ENCODE assay signal across 9 cellular contexts in the genomic region with DNA sequence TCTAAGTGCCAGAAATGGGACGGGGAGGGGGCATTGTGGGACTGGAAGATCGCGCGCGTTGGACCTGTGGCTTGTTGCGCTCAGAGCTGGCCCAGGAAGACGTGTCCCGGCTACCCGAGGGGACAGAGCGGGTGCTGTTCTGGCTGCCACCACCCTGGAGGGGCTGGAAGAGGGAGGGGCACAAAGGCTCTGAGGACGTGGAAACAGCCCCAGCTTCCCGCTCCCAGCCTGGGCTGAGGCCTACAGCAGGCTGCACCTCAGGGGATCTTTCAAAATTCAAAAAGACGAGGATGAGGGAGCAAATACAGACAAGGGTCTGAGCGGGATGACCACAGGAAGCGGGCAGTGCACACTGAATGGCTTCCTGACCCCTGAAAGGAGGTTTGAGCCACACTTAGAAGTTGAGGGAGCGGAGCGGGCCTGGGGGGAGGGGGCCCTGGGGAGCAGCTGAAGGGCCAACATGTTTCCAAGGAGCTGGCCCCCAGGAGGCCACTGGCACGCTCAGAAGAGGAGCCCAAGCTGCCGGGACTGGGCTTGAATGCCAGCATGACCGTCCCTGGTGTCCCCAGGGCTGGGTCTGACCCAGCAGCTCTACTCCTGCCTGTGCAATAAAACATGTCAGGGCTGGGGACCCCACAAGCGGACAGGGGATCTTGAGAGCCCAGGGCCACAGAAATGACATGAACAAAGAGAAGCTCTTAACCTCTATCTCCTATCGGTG. TPM values are rescaled to one million over a fixed set of nuclear protein-coding genes. Genes with fewer than 3 reads are reported as not detected.
A peak's percentile ranks its signal among the peaks of the same experiment; 100 is the strongest.
DNase-seq lines count a peak whose midpoint lies in the region; ATAC-seq and TF ChIP-seq lines count a peak whose summit lies in the region.
"Had no signal": no experiment of that assay in that cellular context is flagged by ENCODE, and none has a peak within 500 bp of the region (broad histone marks: within the 10 kb centered on the region; RNA-seq: fewer than 3 reads in every experiment).

No MANE protein-coding gene starts in this region.

- in situ Hi-C loops in mammary epithelial cell (cut with MboI; ENCODE audit: low sequenced_read_pairs in 2 of 2): no loop called here

- peak overlapping the region; percentile 16 for H3K27ac Mint-ChIP-seq in mesothelial cell of epicardium

- H3K27me3 ChIP-seq in left ventricle myocardium inferior (ENCODE audit: low read depth) (peaks cover 52% of the 10 kb centered on the region), mammary epithelial cell (ENCODE audit: insufficient read depth, low read length) (peaks cover 10% of the 10 kb centered on the region), upper lobe of left lung (peaks cover 0 to 13% (median 9%) of the 10 kb centered on the region in 4 donors)

- no peak for TF ChIP-seq EP300 in upper lobe of left lung (IDR thresholded peaks at IDR 0.05)

- H3K4me2 ChIP-seq in mammary epithelial cell (ENCODE audit: insufficient read depth, low read depth, low read length): peak overlapping the region; percentile 73

- BruUV-seq in mammary epithelial cell (replicated peaks; lab: Mats Ljungman, UMichigan): no TSS peak

- no peaks in the 10 kb centered on the region for H3K36me3 Mint-ChIP-seq in mesothelial cell of epicardium

- TF ChIP-seq POLR2A in upper lobe of left lung (IDR thresholded peaks at IDR 0.05): no peak

- H3K9ac ChIP-seq in mammary epithelial cell (ENCODE audit: insufficient read depth, low read length): no peak overlapping the region

- CTCF ChIA-PET in mammary epithelial cell (lab: Charles Lee; ENCODE audit: low non-redundant PET): no interaction called here

- dilution Hi-C loops in mammary epithelial cell (cut with HindIII; ENCODE audit: low sequenced_read_pairs): no loop called here

- peaks cover 46% of the 10 kb centered on the region for H3K27me3 Mint-ChIP-seq in mesothelial cell of epicardium (ENCODE audit: low read depth)

- H3K4me3 Mint-ChIP-seq in mesothelial cell of epicardium: peak overlapping the region; percentile 59

- no peaks in the 10 kb centered on the region for H3K79me2 ChIP-seq in mammary epithelial cell (ENCODE audit: insufficient read depth, low read length)

- H3K27ac ChIP-seq in left ventricle myocardium inferior (replicated peaks) (no peak overlapping the region), mammary epithelial cell (ENCODE audit: insufficient read depth, low read depth, low read length) (no peak overlapping the region), upper lobe of left lung (no peak overlapping the region)

- WGBS in mammary epithelial cell (ENCODE audit: low coverage, missing lambda C conversion rate): 80% methylated on average over 19 of the region's 22 CpGs
- 76% methylated on average over 18 to 22 of the region's 22 CpGs for WGBS in upper lobe of left lung, 2 donors

- peak overlapping the region; percentile 71 for H2AFZ ChIP-seq in mammary epithelial cell (ENCODE audit: low read depth, low read length)

- H3K4me1 ChIP-seq in left ventricle myocardium inferior (peaks cover 17% of the 10 kb centered on the region), mammary epithelial cell (ENCODE audit: insufficient read depth, low read length) (peaks cover 7% of the 10 kb centered on the region), upper lobe of left lung (peaks cover 4 to 20% (median 15%) of the 10 kb centered on the region in 4 donors)

- peak overlapping the region; percentile 72 for H3K4me3 ChIP-seq in left ventricle myocardium inferior
- no peak overlapping the region for H3K4me3 ChIP-seq in mammary epithelial cell (replicated peaks in 1 of 3; ENCODE audit: insufficient read depth in 1 of 3, low read depth in 2 of 3, low read length in 3 of 3)
- H3K4me3 ChIP-seq in upper lobe of left lung: peak overlapping the region in 3 of 4 donors; percentile 45 to 60 (median 59)

- no peak for DNase-seq in left ventricle myocardium inferior
- no peak for DNase-seq in cardiac septum (ENCODE audit: low spot score)
- DNase-seq in mammary epithelial cell: no peak
- no peak for DNase-seq in mesothelial cell of epicardium (ENCODE audit: low spot score in 2 of 2, unreplicated experiment in 2 of 2)
- DNase-seq in upper lobe of left lung: peak in 1 of 2 donors; percentile 63
- no peak for DNase-seq in NCI-H510A treated with DMSO at 0.1 percent for 48 hours (lab: John Stamatoyannopoulos, UW)
- no peak for DNase-seq in anterior cingulate cortex (lab: John Stamatoyannopoulos, UW)

- TF ChIP-seq CTCF in left ventricle myocardium inferior (IDR thresholded peaks at IDR 0.05; ENCODE audit: borderline replicate concordance) (no peak), mammary epithelial cell (conservative IDR thresholded peaks at IDR 0.05 in 1 of 2, IDR thresholded peaks at IDR 0.05 in 1 of 2; ENCODE audit: extremely low read depth in 1 of 2, insufficient read depth in 1 of 2, low read depth in 1 of 2, low read length in 2 of 2) (no peak), mesothelial cell of epicardium (IDR thresholded peaks at IDR 0.05; ENCODE audit: unreplicated experiment) (no peak), upper lobe of left lung (IDR thresholded peaks at IDR 0.05) (no peak)

- H3K9me3 Mint-ChIP-seq in mesothelial cell of epicardium: no peaks in the 10 kb centered on the region

- no peaks in the 10 kb centered on the region for H4K20me1 ChIP-seq in mammary epithelial cell (ENCODE audit: insufficient read depth, low read length)

- intact Hi-C loops in left ventricle myocardium inferior (cut with micrococcal nuclease): no loop called here
- intact Hi-C loops in cardiac septum (cut with DNase I): no loop called here
- intact Hi-C loops in mammary epithelial cell (cut with micrococcal nuclease): no loop called here

- no peaks in the 10 kb centered on the region for H3K36me3 ChIP-seq in left ventricle myocardium inferior
- H3K36me3 ChIP-seq in mammary epithelial cell (ENCODE audit: insufficient read depth, low read length): no peaks in the 10 kb centered on the region
- H3K36me3 ChIP-seq in upper lobe of left lung: no peaks in the 10 kb centered on the region

- H3K9me3 ChIP-seq in left ventricle myocardium inferior (replicated peaks): no peaks in the 10 kb centered on the region
- no peaks in the 10 kb centered on the region for H3K9me3 ChIP-seq in mammary epithelial cell (replicated peaks; ENCODE audit: insufficient read depth, low read length)
- H3K9me3 ChIP-seq in upper lobe of left lung: no peaks in the 10 kb centered on the region

- H3K4me1 Mint-ChIP-seq in mesothelial cell of epicardium: peaks cover 3% of the 10 kb centered on the region

- ATAC-seq in upper lobe of left lung (ENCODE audit: low FRiP score in 2 of 2) (no peak), GM18858 (IDR thresholded peaks at IDR 0.05; ENCODE audit: unreplicated experiment) (no peak)

RNA-seq across cellular contexts. Expression of gene OXT, which starts 1.3 kb away (rescaled TPM):
- not detected for total RNA-seq in left ventricle myocardium inferior
- total RNA-seq in cardiac septum: not detected
- total RNA-seq in mammary epithelial cell: not detected
- not detected for polyA plus RNA-seq in mammary epithelial cell
- not detected for polyA minus RNA-seq in mammary epithelial cell
- total RNA-seq in mesothelial cell of epicardium: not detected in 3 replicates
- 1 to 10 TPM in 1 of 6 donors, not detected in 5; 2.7 TPM for total RNA-seq in upper lobe of left lung
- total RNA-seq: myocyte had no signal

RNA-seq across cellular contexts. Expression of gene AVP, which starts 11.8 kb away (rescaled TPM):
- total RNA-seq in left ventricle myocardium inferior (0.38 TPM), cardiac septum (not detected), mammary epithelial cell (not detected), mesothelial cell of epicardium (not detected in 3 replicates), upper lobe of left lung (not detected)
- polyA plus RNA-seq in mammary epithelial cell: not detected
- polyA minus RNA-seq in mammary epithelial cell: not detected
- total RNA-seq: myocyte had no signal

RNA-seq across cellular contexts. Expression of gene MRPS26, which starts 26.8 kb away (rescaled TPM):
- 55.6 TPM for total RNA-seq in left ventricle myocardium inferior
- 43.0 TPM for total RNA-seq in cardiac septum
- 10 to 100 TPM; 25.3 to 54.7 TPM for total RNA-seq in mammary epithelial cell
- 55.9 TPM for polyA plus RNA-seq in mammary epithelial cell
- 3.5 TPM for polyA minus RNA-seq in mammary epithelial cell
- total RNA-seq in mesothelial cell of epicardium: 56.9 to 66.3 TPM (median 57.0 TPM) in 3 replicates
- 10 to 100 TPM; 36.7 to 65.5 (median 51.4) TPM for total RNA-seq in upper lobe of left lung

RNA-seq across cellular contexts. Expression of gene GNRH2, which starts 29.3 kb away (rescaled TPM):
- total RNA-seq in left ventricle myocardium inferior (not detected), cardiac septum (not detected), mammary epithelial cell (under 1 TPM in 1 of 2 donors, not detected in 1; 0.42 TPM), mesothelial cell of epicardium (1.6 to 2.1 TPM (median 1.9 TPM) in 3 replicates), upper lobe of left lung (1 to 10 TPM in 1 of 6 donors, not detected in 5; 1.1 TPM)
- not detected for polyA plus RNA-seq in mammary epithelial cell
- polyA minus RNA-seq in mammary epithelial cell: not detected
- total RNA-seq: myocyte had no signal

Comparison
In these comparisons a context has a peak if more than half of its experiments do, and no peak if none do; other contexts are left out.
1. H3K4me3 ChIP-seq: peak in left ventricle myocardium inferior (single experiment) and upper lobe of left lung (3 of 4); none in mammary epithelial cell (0 of 3).